Comparison of ENCODE assay signal across 26 cellular contexts in the genomic region with DNA sequence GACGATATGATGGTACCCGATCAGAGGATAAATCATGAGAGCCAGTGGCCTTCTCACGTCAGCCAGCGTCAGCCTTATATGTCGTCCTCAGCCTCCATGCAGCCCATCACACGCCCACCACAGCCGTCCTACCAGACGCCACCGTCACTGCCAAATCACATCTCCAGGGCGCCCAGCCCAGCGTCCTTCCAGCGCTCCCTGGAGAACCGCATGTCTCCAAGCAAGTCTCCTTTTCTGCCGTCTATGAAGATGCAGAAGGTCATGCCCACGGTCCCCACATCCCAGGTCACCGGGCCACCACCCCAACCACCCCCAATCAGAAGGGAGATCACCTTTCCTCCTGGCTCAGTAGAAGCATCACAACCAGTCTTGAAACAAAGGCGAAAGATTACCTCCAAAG.
"Had no signal": no experiment of that assay in that cellular context is flagged by ENCODE, and none has a peak within 500 bp of the region (broad histone marks: within the 10 kb centered on the region; RNA-seq: fewer than 3 reads in every experiment).

No MANE protein-coding gene starts in this region.

- H3K4me2 ChIP-seq: SK-N-SH had no signal

- H3K9ac ChIP-seq: SK-N-SH had no signal

- ATAC-seq: activated CD8-positive, alpha-beta T cell treated with anti-CD3 and anti-CD28 coated beads, Interleukin-2, amount 10 ng/mL, durations not matched to agents 7 days and 5 days; activated naive CD8-positive, alpha-beta T cell treated with anti-CD3 and anti-CD28 coated beads, Interleukin-2, amount 50 U/mL, for 24 hours; activated T-cell treated with anti-CD3 and anti-CD28 coated beads, Interleukin-2, amount 50 U/mL, for 4 hours; Panc1 had no signal

- H3K27me3 Mint-ChIP-seq: activated CD4-positive, alpha-beta T cell treated with anti-CD3 and anti-CD28 coated beads, Interleukin-2, amount 10 ng/mL, durations not matched to agents 24 days and 14 days; activated naive CD4-positive, alpha-beta T cell treated with anti-CD3 and anti-CD28 coated beads, Interleukin-2, amount 10 ng/mL, durations not matched to agents 7 days and 5 days; activated naive CD8-positive, alpha-beta T cell; activated naive CD8-positive, alpha-beta T cell treated with anti-CD3 and anti-CD28 coated beads, Interleukin-2, amount 50 U/mL, for 24 hours had no signal

- DNase-seq: activated CD4-positive, alpha-beta T cell treated with anti-CD3 and anti-CD28 coated beads, Interleukin-2, amount 10 ng/mL, durations not matched to agents 24 days and 14 days; activated CD4-positive, alpha-beta T cell treated with anti-CD3 and anti-CD28 coated beads, Interleukin-2, amount 50 U/mL, for 4 hours; activated CD8-positive, alpha-beta T cell treated with anti-CD3 and anti-CD28 coated beads, Interleukin-2, amount 10 ng/mL, durations not matched to agents 7 days and 5 days; activated effector memory CD4-positive, alpha-beta T cell treated with Interleukin-2 at 50 U/mL for 16 hours; activated naive CD4-positive, alpha-beta T cell treated with anti-CD3 and anti-CD28 coated beads, Interleukin-2, amount 10 ng/mL, durations not matched to agents 7 days and 5 days; activated naive CD8-positive, alpha-beta T cell treated with anti-CD3 and anti-CD28 coated beads, Interleukin-2, amount 50 U/mL, for 24 hours; activated T-cell treated with anti-CD3 and anti-CD28 coated beads, Interleukin-2, amount 50 U/mL, for 4 hours; aorta; Kasumi-1; MG63; NCI-H1048; NCI-H1105 treated with DMSO at 0.1 percent for 48 hours; NCI-H1436; NCI-H1930; NCI-H2081 treated with DMSO at 0.1 percent for 48 hours; NCI-H226; NCI-H524 treated with DMSO at 0.1 percent for 48 hours; RPMI8226; SHP77 treated with DMSO at 0.1 percent for 48 hours; SK-N-SH had no signal

- H3K9me3 ChIP-seq: MG63, SJSA1, SK-N-SH had no signal

- H3K4me3 ChIP-seq: cardiac muscle cell, MG63, SJSA1 had no signal

- H3K27me3 ChIP-seq: cardiac muscle cell, MG63, SJSA1 had no signal

- H3K4me1 Mint-ChIP-seq: activated CD4-positive, alpha-beta T cell treated with anti-CD3 and anti-CD28 coated beads, Interleukin-2, amount 10 ng/mL, durations not matched to agents 24 days and 14 days; activated naive CD4-positive, alpha-beta T cell treated with anti-CD3 and anti-CD28 coated beads, Interleukin-2, amount 10 ng/mL, durations not matched to agents 7 days and 5 days; activated naive CD8-positive, alpha-beta T cell treated with anti-CD3 and anti-CD28 coated beads, Interleukin-2, amount 50 U/mL, for 24 hours had no signal

- H3K9me3 Mint-ChIP-seq: activated CD4-positive, alpha-beta T cell treated with anti-CD3 and anti-CD28 coated beads, Interleukin-2, amount 10 ng/mL, durations not matched to agents 24 days and 14 days; activated naive CD4-positive, alpha-beta T cell treated with anti-CD3 and anti-CD28 coated beads, Interleukin-2, amount 10 ng/mL, durations not matched to agents 7 days and 5 days; activated naive CD8-positive, alpha-beta T cell treated with anti-CD3 and anti-CD28 coated beads, Interleukin-2, amount 50 U/mL, for 24 hours; activated T-cell treated with anti-CD3 and anti-CD28 coated beads, Interleukin-2, amount 50 U/mL, for 4 hours; T-helper 1 cell treated with Interleukin-12 subunit alpha and Interleukin-12 subunit beta and Interleukin-4 antibody, amounts not matched to agents 30 μg/mL and 1 μg/mL, for 36 hours; T-helper 2 cell treated with Interferon-gamma antibody and Interleukin-4, amounts not matched to agents 5 μg/mL and 100 μg/mL, for 36 hours had no signal

- H3K27ac Mint-ChIP-seq: activated CD4-positive, alpha-beta T cell treated with anti-CD3 and anti-CD28 coated beads, Interleukin-2, amount 10 ng/mL, durations not matched to agents 24 days and 14 days; activated CD8-positive, alpha-beta T cell treated with anti-CD3 and anti-CD28 coated beads, Interleukin-2, amount 10 ng/mL, durations not matched to agents 7 days and 5 days; activated naive CD4-positive, alpha-beta T cell treated with anti-CD3 and anti-CD28 coated beads, Interleukin-2, amount 10 ng/mL, durations not matched to agents 7 days and 5 days; activated naive CD8-positive, alpha-beta T cell; activated naive CD8-positive, alpha-beta T cell treated with anti-CD3 and anti-CD28 coated beads, Interleukin-2, amount 50 U/mL, for 24 hours; T-helper 1 cell treated with Interleukin-12 subunit alpha and Interleukin-12 subunit beta and Interleukin-4 antibody, amounts not matched to agents 30 μg/mL and 1 μg/mL, for 36 hours; T-helper 2 cell treated with Interferon-gamma antibody and Interleukin-4, amounts not matched to agents 5 μg/mL and 100 μg/mL, for 36 hours had no signal

- H3K27ac ChIP-seq: cardiac muscle cell, SJSA1 had no signal

- H3K4me1 ChIP-seq: SJSA1 had no signal

- H3K4me3 Mint-ChIP-seq: activated CD4-positive, alpha-beta T cell treated with anti-CD3 and anti-CD28 coated beads, Interleukin-2, amount 10 ng/mL, durations not matched to agents 24 days and 14 days; activated CD8-positive, alpha-beta T cell treated with anti-CD3 and anti-CD28 coated beads, Interleukin-2, amount 10 ng/mL, durations not matched to agents 7 days and 5 days; activated naive CD4-positive, alpha-beta T cell treated with anti-CD3 and anti-CD28 coated beads, Interleukin-2, amount 10 ng/mL, durations not matched to agents 7 days and 5 days; activated naive CD8-positive, alpha-beta T cell; activated naive CD8-positive, alpha-beta T cell treated with anti-CD3 and anti-CD28 coated beads, Interleukin-2, amount 50 U/mL, for 24 hours; activated T-cell treated with anti-CD3 and anti-CD28 coated beads, Interleukin-2, amount 50 U/mL, for 4 hours; T-helper 1 cell treated with Interleukin-12 subunit alpha and Interleukin-12 subunit beta and Interleukin-4 antibody, amounts not matched to agents 30 μg/mL and 1 μg/mL, for 36 hours; T-helper 2 cell treated with Interferon-gamma antibody and Interleukin-4, amounts not matched to agents 5 μg/mL and 100 μg/mL, for 36 hours had no signal
